22 cellular contexts compared by ENCODE assay signal in genomic region chr1:20037877-20038276, GRCh38. TPM values are rescaled to one million over a fixed set of nuclear protein-coding genes. Genes with fewer than 3 reads are reported as not detected.
DNase-seq lines count a peak whose midpoint lies in the region; ATAC-seq, FAIRE-seq and TF ChIP-seq lines count a peak whose summit lies in the region.
"Had no signal": no experiment of that assay in that cellular context is flagged by ENCODE, and none has a peak within 500 bp of the region (broad histone marks: within the 10 kb centered on the region; RNA-seq: fewer than 3 reads in every experiment).

No MANE protein-coding gene starts in this region.

- H3K36me3 ChIP-seq in kidney (ENCODE audit: control insufficient read depth in 1 of 2, insufficient read depth in 2 of 2, low read length in 2 of 2) (no peaks in the 10 kb centered on the region), lower lobe of right lung (no peaks in the 10 kb centered on the region)
- H3K36me3 ChIP-seq: gastrocnemius medialis, ovary, thoracic aorta had no signal

- no peak overlapping the region for H3K9ac ChIP-seq in kidney (ENCODE audit: low read length in 2 of 2)

- intact Hi-C loops in kidney (cut with DNase I): no loop called here
- intact Hi-C loops in lower lobe of right lung (cut with DNase I): no loop called here

- H3K27ac ChIP-seq in epithelial cell of prostate (no peak overlapping the region), kidney (ENCODE audit: low read depth in 2 of 2, low read length in 2 of 2) (no peak overlapping the region), lower lobe of right lung (no peak overlapping the region)
- H3K27ac ChIP-seq: gastrocnemius medialis, ovary, thoracic aorta had no signal

- no peak for ATAC-seq in stimulated activated naive CD8-positive, alpha-beta T cell treated with anti-CD3 and anti-CD28 coated beads, Interleukin-15, Interleukin-2, amounts not matched to agents 100 U/mL and 50 U/mL, for 24 hours
- no peak for ATAC-seq in lower lobe of right lung
- ATAC-seq: gastrocnemius medialis, T-helper 17 cell had no signal

- H3K9me3 ChIP-seq in kidney (ENCODE audit: control insufficient read depth in 1 of 2, low read length in 2 of 2): peaks cover 0 to 6% of the 10 kb centered on the region in 2 donors
- peaks cover 2% of the 10 kb centered on the region for H3K9me3 ChIP-seq in lower lobe of right lung
- H3K9me3 ChIP-seq: gastrocnemius medialis, ovary had no signal

- TF ChIP-seq CTCF in AG10803 (conservative IDR thresholded peaks at IDR 0.05; ENCODE audit: low read length) (no peak), kidney (IDR thresholded peaks at IDR 0.05; ENCODE audit: borderline replicate concordance, extremely low read depth, insufficient read depth) (no peak), lower lobe of right lung (IDR thresholded peaks at IDR 0.05) (no peak)

- H3K4me1 ChIP-seq in kidney (ENCODE audit: control insufficient read depth in 1 of 2, insufficient read depth in 1 of 2, low read depth in 1 of 2, low read length in 2 of 2): no peaks in the 10 kb centered on the region
- H3K4me1 ChIP-seq in lower lobe of right lung: no peaks in the 10 kb centered on the region
- H3K4me1 ChIP-seq: Caco-2, gastrocnemius medialis had no signal

- FAIRE-seq in kidney (lab: Jason Lieb, UNC): no peak
- FAIRE-seq: endothelial cell of umbilical vein, small intestine had no signal

- peak; percentile 17 for DNase-seq in AG10803 (ENCODE audit: low read depth)
- peak; percentile 22 for DNase-seq in EL
- peak; percentile 22 for DNase-seq in OCI-M1 (lab: John Stamatoyannopoulos, UW)
- peak; percentile 6 for DNase-seq in epithelial cell of prostate (ENCODE audit: low read depth, low spot score)
- DNase-seq in kidney: no peak
- DNase-seq in stimulated activated naive CD8-positive, alpha-beta T cell treated with anti-CD3 and anti-CD28 coated beads, Interleukin-15, Interleukin-2, amounts not matched to agents 100 U/mL and 50 U/mL, for 24 hours: no peak
- DNase-seq in lower lobe of right lung: no peak
- no peak for DNase-seq in C1 segment of cervical spinal cord (lab: John Stamatoyannopoulos, UW)
- DNase-seq: activated CD8-positive, alpha-beta memory T cell treated with anti-CD3 and anti-CD28 coated beads, Interleukin-2, amount 50 U/mL, for 4 hours; aorta; Caco-2; gastrocnemius medialis; H7; NCI-H1092 treated with DMSO at 0.1 percent for 48 hours; NCI-H2107; ovary; SHP77 treated with DMSO at 0.1 percent for 48 hours; small intestine; T-helper 17 cell had no signal

- no peaks in the 10 kb centered on the region for H3K27me3 ChIP-seq in lower lobe of right lung (ENCODE audit: low read depth)
- H3K27me3 ChIP-seq: gastrocnemius medialis, ovary had no signal

- H3K4me3 ChIP-seq in AG10803 (ENCODE audit: low read length) (no peak overlapping the region), kidney (ENCODE audit: low read length in 2 of 2) (no peak overlapping the region), lower lobe of right lung (no peak overlapping the region)
- H3K4me3 ChIP-seq: gastrocnemius medialis, ovary, thoracic aorta had no signal

RNA-seq across cellular contexts. Expression of gene PLA2G5, which starts 32.1 kb away (rescaled TPM):
- total RNA-seq in kidney: 0.47 TPM
- polyA plus RNA-seq in kidney (ENCODE audit: insufficient read depth, low read depth, low replicate concordance): 0.58 TPM
- 7.4 TPM for total RNA-seq in lower lobe of right lung
- total RNA-seq: Caco-2, endothelial cell of umbilical vein, gastrocnemius medialis, T-helper 17 cell had no signal
- polyA plus RNA-seq: IgD-negative memory B cell had no signal

RNA-seq across cellular contexts. Expression of gene PLA2G2A, which starts 58.5 kb away (rescaled TPM):
- total RNA-seq in kidney: 0.63 TPM
- polyA plus RNA-seq in kidney (ENCODE audit: insufficient read depth, low read depth, low replicate concordance): 0.52 TPM
- total RNA-seq in lower lobe of right lung: 181 TPM
- total RNA-seq: endothelial cell of umbilical vein, H7, T-helper 17 cell had no signal
- polyA plus RNA-seq: endothelial cell of umbilical vein, IgD-negative memory B cell had no signal

Comparison
In these comparisons a context has a peak if more than half of its experiments do, and no peak if none do; other contexts are left out.
1. DNase-seq: peak in AG10803 (single experiment), EL (single experiment), OCI-M1 (single experiment) and epithelial cell of prostate (single experiment); none in kidney (single experiment), stimulated activated naive CD8-positive, alpha-beta T cell treated with anti-CD3 and anti-CD28 coated beads, Interleukin-15, Interleukin-2, amounts not matched to agents 100 U/mL and 50 U/mL, for 24 hours (single experiment), lower lobe of right lung (single experiment) and C1 segment of cervical spinal cord (0 of 14).
2. RNA of gene PLA2G2A, which starts 58.5 kb away (total RNA-seq): 181 TPM in lower lobe of right lung (single experiment); 0.63 TPM in kidney (single experiment); every median in the first group is over 100 times any median in the second.